Comparison of ENCODE assay signal across 16 cellular contexts in the genomic region with DNA sequence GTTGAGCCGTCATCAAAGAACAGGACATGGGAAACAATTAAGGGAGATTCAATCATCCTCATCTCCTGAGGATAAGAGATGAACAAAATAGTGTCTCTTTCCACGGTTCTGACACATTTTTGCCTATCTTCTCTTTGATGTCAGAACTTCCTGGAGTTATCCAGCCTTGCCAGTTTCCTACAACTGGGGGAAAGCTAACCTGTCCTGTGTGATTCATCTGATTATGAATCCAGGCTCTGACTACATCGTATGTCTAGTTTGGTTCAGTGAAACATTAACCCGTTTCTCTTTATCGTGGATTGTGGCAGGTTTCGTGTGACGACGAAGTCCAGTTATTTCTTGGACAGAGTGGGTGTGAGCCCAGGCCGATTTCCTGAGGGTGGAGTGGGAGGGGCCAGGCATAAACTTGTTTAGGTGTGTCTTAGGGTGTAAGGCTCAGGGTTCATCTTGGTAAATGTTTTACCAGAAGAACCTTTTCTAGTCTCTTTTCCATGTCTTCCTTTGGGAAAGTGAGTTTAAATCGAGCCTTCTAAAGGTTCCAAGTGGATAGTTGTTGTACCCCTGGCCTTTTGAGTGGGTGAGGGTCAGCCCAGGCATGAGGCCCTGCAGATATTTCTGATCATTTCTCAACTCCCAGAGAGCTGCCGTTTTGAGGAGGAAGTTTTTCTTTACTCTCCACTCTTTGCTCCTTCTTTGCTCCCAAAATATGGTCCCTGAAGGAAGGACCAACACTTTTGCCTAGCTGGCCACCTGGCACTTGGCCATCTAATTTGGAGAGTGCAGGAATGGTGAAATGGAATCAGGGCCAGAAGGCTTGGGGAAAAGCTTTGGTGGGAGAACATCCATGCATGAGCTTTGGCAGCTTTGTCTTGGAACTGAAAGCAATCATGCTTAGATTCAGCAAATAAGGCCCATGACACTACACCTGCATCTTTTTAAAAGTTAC. TPM values are rescaled to one million over a fixed set of nuclear protein-coding genes. Genes with fewer than 3 reads are reported as not detected.
DNase-seq lines count a peak whose midpoint lies in the region; ATAC-seq and TF ChIP-seq lines count a peak whose summit lies in the region.
"Had no signal": no experiment of that assay in that cellular context is flagged by ENCODE, and none has a peak within 500 bp of the region (broad histone marks: within the 10 kb centered on the region; RNA-seq: fewer than 3 reads in every experiment).

No MANE protein-coding gene starts in this region.

- DNase-seq in Calu3 (peak; percentile 85), SJCRH30 (peak in 1 of 2 experiments; percentile 27), islet precursor cell (peak; percentile 27), ovary (peak in 3 of 5 donors; percentile 33 to 47 (median 35)), inferior parietal cortex (ENCODE audit: extremely low spot score) (no peak), hepatic stellate cell (ENCODE audit: low spot score) (no peak)
- no peak for DNase-seq in activated naive CD4-positive, alpha-beta T cell treated with anti-CD3 and anti-CD28 coated beads, Interleukin-2, amount 50 U/mL, for 16 hours
- DNase-seq: activated CD4-positive, alpha-beta T cell treated with anti-CD3 and anti-CD28 coated beads, Interleukin-2, amount 10 ng/mL, durations not matched to agents 7 days and 5 days; activated T-cell treated with anti-CD3 and anti-CD28 coated beads, Interleukin-2, amount 50 U/mL, for 72 hours; BE2C; HCEC 1CT; mammary epithelial cell; NCI-H187 treated with DMSO at 0.1 percent for 48 hours; NCI-H774; occipital lobe had no signal

- no peaks in the 10 kb centered on the region for H3K36me3 ChIP-seq in SJCRH30
- no peaks in the 10 kb centered on the region for H3K36me3 ChIP-seq in ovary
- H3K36me3 ChIP-seq: BE2C had no signal

- TSS peak; percentile 88 for BruUV-seq in Calu3 (replicated peaks; lab: Mats Ljungman, UMichigan)

- no peak for ATAC-seq in HG03460 (IDR thresholded peaks at IDR 0.05; ENCODE audit: unreplicated experiment)
- ATAC-seq: activated T-cell treated with anti-CD3 and anti-CD28 coated beads, Interleukin-2, amount 50 U/mL, for 72 hours had no signal

- no peaks in the 10 kb centered on the region for H3K27me3 Mint-ChIP-seq in Calu3 (ENCODE audit: unreplicated experiment)
- H3K27me3 Mint-ChIP-seq: activated CD4-positive, alpha-beta T cell treated with anti-CD3 and anti-CD28 coated beads, Interleukin-2, amount 10 ng/mL, durations not matched to agents 7 days and 5 days had no signal

- CTCF ChIA-PET in Calu3 (lab: Charles Lee): interaction anchor here (0.7 to 2.7 kb wide), 7 partner anchors 9 to 146 kb away, joined by 3 to 8 read pairs (median 4); no protein-coding TSS in a partner anchor

- H3K4me3 Mint-ChIP-seq in Calu3 (ENCODE audit: low read depth, unreplicated experiment): peak overlapping the region; percentile 67
- H3K4me3 Mint-ChIP-seq: activated CD4-positive, alpha-beta T cell treated with anti-CD3 and anti-CD28 coated beads, Interleukin-2, amount 10 ng/mL, durations not matched to agents 7 days and 5 days; activated T-cell treated with anti-CD3 and anti-CD28 coated beads, Interleukin-2, amount 50 U/mL, for 72 hours had no signal

- H3K4me3 ChIP-seq in SJCRH30 (peak overlapping the region; percentile 50), ovary (no peak overlapping the region)

- no peak for TF ChIP-seq CTCF in Calu3 (IDR thresholded peaks at IDR 0.05; ENCODE audit: unreplicated experiment)
- TF ChIP-seq CTCF in ovary (IDR thresholded peaks at IDR 0.05): no peak

- no peak for TF ChIP-seq EP300 in ovary (IDR thresholded peaks at IDR 0.05)

- peak overlapping the region; percentile 99 for H3K27ac Mint-ChIP-seq in Calu3 (ENCODE audit: unreplicated experiment)
- H3K27ac Mint-ChIP-seq: activated CD4-positive, alpha-beta T cell treated with anti-CD3 and anti-CD28 coated beads, Interleukin-2, amount 10 ng/mL, durations not matched to agents 7 days and 5 days; activated T-cell treated with anti-CD3 and anti-CD28 coated beads, Interleukin-2, amount 50 U/mL, for 72 hours had no signal

- H3K27me3 ChIP-seq in SJCRH30: no peaks in the 10 kb centered on the region
- H3K27me3 ChIP-seq in ovary: no peaks in the 10 kb centered on the region
- H3K27me3 ChIP-seq: BE2C had no signal

- H3K27ac ChIP-seq in SJCRH30 (peak overlapping the region; percentile 43), ovary (no peak overlapping the region)

- H3K36me3 Mint-ChIP-seq in Calu3 (ENCODE audit: insufficient read depth, unreplicated experiment): peaks cover 9% of the 10 kb centered on the region

- H3K9me3 Mint-ChIP-seq in Calu3 (ENCODE audit: low read depth, unreplicated experiment): no peaks in the 10 kb centered on the region
- H3K9me3 Mint-ChIP-seq: activated CD4-positive, alpha-beta T cell treated with anti-CD3 and anti-CD28 coated beads, Interleukin-2, amount 10 ng/mL, durations not matched to agents 7 days and 5 days; activated T-cell treated with anti-CD3 and anti-CD28 coated beads, Interleukin-2, amount 50 U/mL, for 72 hours had no signal

- H3K9me3 ChIP-seq in SJCRH30 (replicated peaks): no peaks in the 10 kb centered on the region
- H3K9me3 ChIP-seq in ovary: no peaks in the 10 kb centered on the region
- H3K9me3 ChIP-seq: BE2C had no signal

- TF ChIP-seq POLR2A in ovary (IDR thresholded peaks at IDR 0.05): no peak

- intact Hi-C loops in Calu3 (cut with micrococcal nuclease; ENCODE audit: unreplicated experiment) (no loop called here), ovary (cut with DNase I) (no loop called here)

- peaks cover 23% of the 10 kb centered on the region for H3K4me1 Mint-ChIP-seq in Calu3 (ENCODE audit: low read depth, unreplicated experiment)
- H3K4me1 Mint-ChIP-seq: activated CD4-positive, alpha-beta T cell treated with anti-CD3 and anti-CD28 coated beads, Interleukin-2, amount 10 ng/mL, durations not matched to agents 7 days and 5 days had no signal

- WGBS in ovary, 3 donors: 55 to 62% (median 59%) methylated on average over 11 of the region's 11 CpGs

- H3K4me1 ChIP-seq in SJCRH30 (peaks cover 25% of the 10 kb centered on the region), ovary (ENCODE audit: insufficient read depth) (peaks cover 6% of the 10 kb centered on the region)
- H3K4me1 ChIP-seq: BE2C had no signal

RNA-seq across cellular contexts. Expression of gene FZD5, which starts 50.4 kb away (rescaled TPM):
- total RNA-seq in Calu3 (2022) (20.4 and 22.2 TPM in 2 replicates), ovary (10 to 100 TPM in 3 of 7 donors, 1 to 10 TPM in 4; 3.2 to 13.0 (median 8.6) TPM)
- 4.2 and 4.3 TPM in 2 replicates for total RNA-seq in SJCRH30 (2014; rRNA removed; shearing (Covaris generic))
- 1 to 10 TPM; 3.1 to 4.0 TPM for polyA plus RNA-seq in ovary

Comparison
In these comparisons a context has a peak if more than half of its experiments do, and no peak if none do; other contexts are left out.
1. DNase-seq: peak in Calu3 (single experiment), islet precursor cell (single experiment) and ovary (3 of 5); none in inferior parietal cortex (single experiment), hepatic stellate cell (single experiment) and activated naive CD4-positive, alpha-beta T cell treated with anti-CD3 and anti-CD28 coated beads, Interleukin-2, amount 50 U/mL, for 16 hours (single experiment).